8 cellular contexts compared by ENCODE assay signal in the genomic region with DNA sequence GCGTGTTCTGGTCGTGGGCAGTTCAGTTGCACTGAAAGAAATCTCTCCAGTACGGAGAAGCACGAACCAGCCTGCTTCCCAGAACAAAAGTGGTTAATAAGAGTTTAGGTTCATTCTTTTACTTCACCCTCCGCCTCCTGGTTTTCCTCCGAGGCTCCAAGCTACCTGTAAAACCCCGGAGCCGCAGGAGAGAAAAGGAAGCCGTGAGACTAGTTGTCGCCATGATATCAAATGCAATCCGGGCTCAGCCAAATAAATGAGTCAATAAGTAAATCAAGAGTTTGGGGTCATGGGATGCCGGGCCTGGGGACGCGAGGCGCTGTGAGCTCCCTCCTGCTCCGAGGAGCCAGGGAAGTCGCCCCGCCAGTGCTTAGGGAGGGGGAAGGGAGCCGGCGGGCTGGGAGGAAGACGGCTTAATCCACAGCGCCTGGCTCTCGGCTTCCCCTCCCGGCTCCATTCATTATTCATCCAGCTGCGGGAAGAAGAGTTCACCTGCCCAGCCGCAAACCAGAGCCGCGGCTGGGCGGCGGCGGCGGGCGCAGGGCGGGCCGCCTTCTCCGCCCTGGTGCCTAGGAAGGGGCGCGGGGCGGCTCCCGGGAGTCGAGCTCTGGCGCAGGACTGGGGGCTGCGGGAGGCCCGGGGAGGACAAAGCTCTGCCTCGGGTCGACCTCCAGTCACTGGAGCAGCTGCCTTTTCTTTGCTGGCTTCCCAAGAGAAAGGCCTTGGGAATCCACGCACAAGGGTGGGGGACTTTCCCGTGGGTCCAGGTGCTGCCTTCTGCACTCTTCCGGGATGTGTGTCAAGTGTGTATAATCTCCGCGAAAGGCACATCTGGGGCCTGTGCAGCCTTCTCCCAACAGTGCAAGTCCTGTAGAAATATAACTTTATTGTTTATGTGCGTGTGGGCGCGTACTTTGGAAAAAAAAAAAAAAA. TPM values are rescaled to one million over a fixed set of nuclear protein-coding genes. Genes with fewer than 3 reads are reported as not detected.
DNase-seq lines count a peak whose midpoint lies in the region; ATAC-seq and TF ChIP-seq lines count a peak whose summit lies in the region.

No MANE protein-coding gene starts in this region.

- no peak overlapping the region for H3K27ac ChIP-seq in adrenal gland
- H3K27ac ChIP-seq in right atrium auricular region, result peak overlapping the region; percentile 83 to 94
- peak overlapping the region; percentile 84 to 91 for H3K27ac ChIP-seq in prostate gland

- H3K36me3 ChIP-seq in adrenal gland (replicated peaks in 1 of 2), result no peaks in the 10 kb centered on the region
- H3K36me3 ChIP-seq in right atrium auricular region, result no peaks in the 10 kb centered on the region
- no peaks in the 10 kb centered on the region for H3K36me3 ChIP-seq in prostate gland

- 1 to 3% (median 1%) methylated on average over 21 to 54 of the region's 54 CpGs for WGBS in adrenal gland, 4 donors
- WGBS in prostate gland, result under 1% methylated on average over 40 of the region's 54 CpGs

- H3K9me3 ChIP-seq in adrenal gland (replicated peaks in 1 of 3), result no peaks in the 10 kb centered on the region
- no peaks in the 10 kb centered on the region for H3K9me3 ChIP-seq in right atrium auricular region
- H3K9me3 ChIP-seq in prostate gland, result no peaks in the 10 kb centered on the region

- DNase-seq in T-helper 2 cell treated with Interferon-gamma antibody and Interleukin-4, amounts not matched to agents 5 μg/mL and 100 μg/mL, for 36 hours (ENCODE audit: low spot score), result no peak
- DNase-seq in T-helper 2 cell, result no peak
- DNase-seq in NCI-H2029 (lab: John Stamatoyannopoulos, UW), result peak; percentile 37
- DNase-seq in adrenal gland, result peak in 5 of 7 donors; percentile 18 to 43 (median 34)
- no peak for DNase-seq in right atrium auricular region (ENCODE audit: low spot score)
- DNase-seq in prostate gland (ENCODE audit: low spot score), result peak; percentile 50

- TF ChIP-seq POLR2A in adrenal gland (IDR thresholded peaks at IDR 0.05) (no peak), prostate gland (IDR thresholded peaks at IDR 0.05) (no peak)

- TF ChIP-seq CTCF in adrenal gland (IDR thresholded peaks at IDR 0.05) (no peak), right atrium auricular region (IDR thresholded peaks at IDR 0.05) (no peak), prostate gland (IDR thresholded peaks at IDR 0.05) (no peak)

- H3K4me1 ChIP-seq in adrenal gland (replicated peaks in 1 of 2), result peaks cover 28 to 35% of the 10 kb centered on the region in 2 donors
- H3K4me1 ChIP-seq in right atrium auricular region, result peaks cover 0 to 35% of the 10 kb centered on the region in 2 donors
- H3K4me1 ChIP-seq in prostate gland (replicated peaks), result no peaks in the 10 kb centered on the region

- H3K4me3 ChIP-seq in adrenal gland (peak overlapping the region in 2 of 4 donors; percentile 33 to 47), right atrium auricular region (peak overlapping the region; percentile 60 to 66), prostate gland (peak overlapping the region; percentile 37 to 61)

- H3K4me1 Mint-ChIP-seq in T-helper 2 cell treated with Interferon-gamma antibody and Interleukin-4, amounts not matched to agents 5 μg/mL and 100 μg/mL, for 36 hours (ENCODE audit: low read depth), result peaks cover 26% of the 10 kb centered on the region

- peak overlapping the region; percentile 90 for H3K4me3 Mint-ChIP-seq in T-helper 2 cell treated with Interferon-gamma antibody and Interleukin-4, amounts not matched to agents 5 μg/mL and 100 μg/mL, for 36 hours

- no peaks in the 10 kb centered on the region for H3K36me3 Mint-ChIP-seq in T-helper 2 cell treated with Interferon-gamma antibody and Interleukin-4, amounts not matched to agents 5 μg/mL and 100 μg/mL, for 36 hours (ENCODE audit: low read depth)

- intact Hi-C loops in adrenal gland (cut with DNase I) (loop anchor here in 1 of 2 donors (10.0 kb wide), 1 partner anchor 456 kb away; no protein-coding TSS in a partner anchor), prostate gland (cut with DNase I) (loop anchor here (5.0 kb wide), 1 partner anchor 237 kb away; no protein-coding TSS in a partner anchor)

- no peaks in the 10 kb centered on the region for H3K9me3 Mint-ChIP-seq in T-helper 2 cell treated with Interferon-gamma antibody and Interleukin-4, amounts not matched to agents 5 μg/mL and 100 μg/mL, for 36 hours

- peaks cover 11% of the 10 kb centered on the region for H3K27me3 ChIP-seq in adrenal gland
- no peaks in the 10 kb centered on the region for H3K27me3 ChIP-seq in right atrium auricular region
- no peaks in the 10 kb centered on the region for H3K27me3 ChIP-seq in prostate gland (replicated peaks; ENCODE audit: insufficient read depth)

- H3K27me3 Mint-ChIP-seq in T-helper 2 cell treated with Interferon-gamma antibody and Interleukin-4, amounts not matched to agents 5 μg/mL and 100 μg/mL, for 36 hours (ENCODE audit: low read depth), result peaks cover 72% of the 10 kb centered on the region

- no peak for ATAC-seq in GM21529 (IDR thresholded peaks at IDR 0.05; ENCODE audit: unreplicated experiment)
- ATAC-seq in HG03378 (IDR thresholded peaks at IDR 0.05; ENCODE audit: unreplicated experiment), result no peak

- H3K27ac Mint-ChIP-seq in T-helper 2 cell treated with Interferon-gamma antibody and Interleukin-4, amounts not matched to agents 5 μg/mL and 100 μg/mL, for 36 hours, result no peak overlapping the region

RNA-seq across cellular contexts. Expression of a gene that starts 1.7 kb away (rescaled TPM):
- total RNA-seq in adrenal gland (1 to 10 TPM in 4 of 8 donors, under 1 TPM in 4; 0.61 to 2.3 (median 1.3) TPM), right atrium auricular region (10 to 100 TPM in 1 of 2 donors, 1 to 10 TPM in 1; 5.8 to 12.9 TPM), prostate gland (10 to 100 TPM in 1 of 2 donors, 1 to 10 TPM in 1; 6.4 to 11.0 TPM)
- polyA plus RNA-seq in adrenal gland, result under 1 TPM; 0.20 to 0.70 (median 0.64) TPM

Comparison
In these comparisons a context has a peak if more than half of its experiments do, and no peak if none do; other contexts are left out.
1. DNase-seq: peak in NCI-H2029 (single experiment), adrenal gland (5 of 7) and prostate gland (single experiment); none in T-helper 2 cell treated with Interferon-gamma antibody and Interleukin-4, amounts not matched to agents 5 μg/mL and 100 μg/mL, for 36 hours (single experiment), T-helper 2 cell (0 of 5) and right atrium auricular region (single experiment).
2. H3K27ac ChIP-seq: peak in right atrium auricular region (2 of 2) and prostate gland (2 of 2); none in adrenal gland (0 of 5).